ENCODE assay signal across 8 cellular contexts in genomic region chr17:75205037-75205792, GRCh38. TPM values are rescaled to one million over a fixed set of nuclear protein-coding genes. Genes with fewer than 3 reads are reported as not detected.
DNase-seq lines count a peak whose midpoint lies in the region; ATAC-seq and TF ChIP-seq lines count a peak whose summit lies in the region.

A gene with protein sequence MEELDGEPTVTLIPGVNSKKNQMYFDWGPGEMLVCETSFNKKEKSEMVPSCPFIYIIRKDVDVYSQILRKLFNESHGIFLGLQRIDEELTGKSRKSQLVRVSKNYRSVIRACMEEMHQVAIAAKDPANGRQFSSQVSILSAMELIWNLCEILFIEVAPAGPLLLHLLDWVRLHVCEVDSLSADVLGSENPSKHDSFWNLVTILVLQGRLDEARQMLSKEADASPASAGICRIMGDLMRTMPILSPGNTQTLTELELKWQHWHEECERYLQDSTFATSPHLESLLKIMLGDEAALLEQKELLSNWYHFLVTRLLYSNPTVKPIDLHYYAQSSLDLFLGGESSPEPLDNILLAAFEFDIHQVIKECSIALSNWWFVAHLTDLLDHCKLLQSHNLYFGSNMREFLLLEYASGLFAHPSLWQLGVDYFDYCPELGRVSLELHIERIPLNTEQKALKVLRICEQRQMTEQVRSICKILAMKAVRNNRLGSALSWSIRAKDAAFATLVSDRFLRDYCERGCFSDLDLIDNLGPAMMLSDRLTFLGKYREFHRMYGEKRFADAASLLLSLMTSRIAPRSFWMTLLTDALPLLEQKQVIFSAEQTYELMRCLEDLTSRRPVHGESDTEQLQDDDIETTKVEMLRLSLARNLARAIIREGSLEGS (plus strand): TSS chr17:75205679. CDS start chr17:75205762, 83 bp downstream.

- peaks cover 23 to 37% (median 32%) of the 10 kb centered on the region in 3 donors for H3K4me1 Mint-ChIP-seq in T-cell

- no peak for TF ChIP-seq CTCF in heart left ventricle (IDR thresholded peaks at IDR 0.05)
- no peak for TF ChIP-seq CTCF in transverse colon (IDR thresholded peaks at IDR 0.05)

- TF ChIP-seq POLR2A in heart left ventricle (IDR thresholded peaks at IDR 0.05), result peak in 1 of 2 donors; percentile 67
- peak; percentile 74 for TF ChIP-seq POLR2A in transverse colon (IDR thresholded peaks at IDR 0.05)

- H3K27me3 Mint-ChIP-seq in T-cell, result no peaks in the 10 kb centered on the region

- CTCF ChIA-PET in T-cell (lab: Charles Lee), result interaction anchor here in 1 of 2 donors (0.6 to 2.2 kb wide), 6 partner anchors 34 to 243 kb away, joined by 3 to 10 read pairs (median 4); partner anchors contain the start of gene GRB2

- peak within 1 kb of the TSS; percentile 73 for H3K27ac ChIP-seq in adipose tissue (ENCODE audit: low read depth, low read length)
- H3K27ac ChIP-seq in heart left ventricle, result peak within 1 kb of the TSS; percentile 83 to 99 (median 96)
- H3K27ac ChIP-seq in transverse colon, result peak within 1 kb of the TSS; percentile 90 to 95 (median 94)

- TF ChIP-seq EP300 in transverse colon (IDR thresholded peaks at IDR 0.05; ENCODE audit: low read depth), result no peak

- H3K4me3 ChIP-seq in heart left ventricle (peak within 1 kb of the TSS; percentile 63 to 99 (median 88)), transverse colon (peak within 1 kb of the TSS; percentile 73 to 90 (median 88))

- ATAC-seq in HG02678 (IDR thresholded peaks at IDR 0.05; ENCODE audit: unreplicated experiment) (peak; percentile 78), T-cell (replicated peaks in 1 of 4) (peak; percentile 85 to 95 (median 92)), heart left ventricle (peak; percentile 94 to 98 (median 98))

- no peaks in the 10 kb centered on the region for H3K9me3 Mint-ChIP-seq in T-cell

- peak within 1 kb of the TSS; percentile 93 to 95 (median 94) for H3K4me3 Mint-ChIP-seq in T-cell

- H3K27me3 ChIP-seq in heart left ventricle (no peaks in the 10 kb centered on the region), transverse colon (no peaks in the 10 kb centered on the region)

- H3K36me3 Mint-ChIP-seq in T-cell, result peaks cover 5% of the 10 kb centered on the region

- peaks cover 0 to 22% (median 18%) of the 10 kb centered on the region in 9 donors for H3K36me3 ChIP-seq in heart left ventricle
- H3K36me3 ChIP-seq in transverse colon, result peaks cover 0 to 11% (median 4%) of the 10 kb centered on the region in 4 donors

- no peaks in the 10 kb centered on the region for H3K9me3 ChIP-seq in heart left ventricle
- H3K9me3 ChIP-seq in transverse colon, result no peaks in the 10 kb centered on the region

- peak; percentile 85 for DNase-seq in GM04504 (ENCODE audit: low read depth)
- DNase-seq in NCI-H146 (lab: John Stamatoyannopoulos, UW), result peak; percentile 97
- DNase-seq in T-cell, result peak; percentile 78 to 93 (median 88)
- peak; percentile 95 to 97 (median 96) for DNase-seq in heart left ventricle
- DNase-seq in pons (ENCODE audit: low spot score), result peak; percentile 80
- peak; percentile 95 for DNase-seq in transverse colon

- H3K4me1 ChIP-seq in heart left ventricle (peaks cover 0 to 29% (median 19%) of the 10 kb centered on the region in 12 donors), transverse colon (peaks cover 11 to 34% (median 21%) of the 10 kb centered on the region in 4 donors)

- intact Hi-C loops in heart left ventricle (cut with DNase I), result loop anchor here in 4 of 10 donors (2.0 to 10.0 kb wide), 5 partner anchors 22 to 243 kb away; partner anchors contain the start of gene SUMO2 (in 1 of the 4)
- intact Hi-C loops in transverse colon (cut with DNase I; ENCODE audit: low total_unique reads), result loop anchor here (10.0 kb wide), 1 partner anchor 130 kb away; no protein-coding TSS in a partner anchor

- in situ Hi-C loops in transverse colon (cut with MboI; ENCODE audit: low pct_ligation_motif_present in 1 of 4, low pct_unique_long_range_greater_than_20kb in 1 of 4, low sequenced_read_pairs in 3 of 4), result loop anchor here in 1 of 4 donors (10.0 kb wide), 1 partner anchor 90 kb away; no protein-coding TSS in a partner anchor

- POLR2A ChIA-PET in T-cell (lab: Charles Lee), result no interaction called here

- 0% methylated on average over 48 to 57 of the region's 57 CpGs for WGBS in adipose tissue, 3 donors
- 0% methylated on average over 17 to 57 of the region's 57 CpGs for WGBS in heart left ventricle, 4 donors
- 0% methylated on average over 40 of the region's 57 CpGs; no CpG with 5 or more reads in 1 of the 2 donors for WGBS in transverse colon (ENCODE audit: low coverage in 1 of 2), 2 donors

- peak within 1 kb of the TSS; percentile 99 to 100 for H3K27ac Mint-ChIP-seq in T-cell

RNA-seq across cellular contexts. Expression of the gene that starts here (rescaled TPM):
- total RNA-seq in T-cell (100 to 1,000 TPM in 3 of 5 donors, 10 to 100 TPM in 2; 56.2 to 128 (median 106) TPM), heart left ventricle (10 to 100 TPM in 8 of 9 donors, 1 to 10 TPM in 1; 9.4 to 40.9 (median 21.5) TPM), transverse colon (100 to 1,000 TPM in 1 of 4 donors, 10 to 100 TPM in 3; 13.1 to 204 (median 31.8) TPM)
- polyA plus RNA-seq in adipose tissue (10 to 100 TPM; 26.8 to 40.3 (median 31.3) TPM), heart left ventricle (10 to 100 TPM; 14.3 to 27.6 TPM)

Comparison
In these comparisons a context has a peak if more than half of its experiments do, and no peak if none do; other contexts are left out.
1. Peak in every context shown above with its lines: DNase-seq, ATAC-seq, H3K4me3 ChIP-seq and H3K27ac ChIP-seq.